ENCODE assay signal across 9 cellular contexts in genomic region chrX:79413009-79413408, GRCh38. TPM values are rescaled to one million over a fixed set of nuclear protein-coding genes. Genes with fewer than 3 reads are reported as not detected.
A peak's percentile ranks its signal among the peaks of the same experiment; 100 is the strongest.
DNase-seq lines count a peak whose midpoint lies in the region; ATAC-seq, FAIRE-seq and TF ChIP-seq lines count a peak whose summit lies in the region.
"Had no signal": no experiment of that assay in that cellular context is flagged by ENCODE, and none has a peak within 500 bp of the region (broad histone marks: within the 10 kb centered on the region; RNA-seq: fewer than 3 reads in every experiment).

No MANE protein-coding gene starts in this region.

- no peak overlapping the region for H2BK5ac ChIP-seq in neuronal stem cell (ENCODE audit: low read length)

- no peak overlapping the region for H3K14ac ChIP-seq in neuronal stem cell (ENCODE audit: low read length)

- no peaks in the 10 kb centered on the region for H3K79me1 ChIP-seq in neuronal stem cell (ENCODE audit: low read depth, low read length)

- H3K4me1 ChIP-seq in Panc1 (ENCODE audit: control insufficient read depth, insufficient read depth, low read length): no peaks in the 10 kb centered on the region
- no peaks in the 10 kb centered on the region for H3K4me1 ChIP-seq in neuronal stem cell (ENCODE audit: control insufficient read depth in 2 of 2, insufficient read depth in 1 of 2, low read depth in 1 of 2, low read length in 2 of 2)

- intact Hi-C loops in Panc1 (cut with micrococcal nuclease; ENCODE audit: unreplicated experiment): loop anchor here (5.0 kb wide), 1 partner anchor 856 kb away; no protein-coding TSS in a partner anchor

- H3K4ac ChIP-seq in neuronal stem cell (ENCODE audit: low read length): no peak overlapping the region

- H4K91ac ChIP-seq in neuronal stem cell (ENCODE audit: low read depth, low read length, poor library complexity): no peak overlapping the region

- H3K4me2 ChIP-seq in neuronal stem cell (ENCODE audit: insufficient read depth, low read length, poor library complexity, severe bottlenecking): no peak overlapping the region

- DNase-seq in NCI-H748 (lab: John Stamatoyannopoulos, UW; ENCODE audit: unreplicated experiment) (peak; percentile 16), NCI-H748 treated with DMSO at 0.1 percent for 48 hours (lab: John Stamatoyannopoulos, UW) (no peak), Panc1 (ENCODE audit: low read depth, low spot score) (peak; percentile 1), pons (ENCODE audit: low spot score) (peak; percentile 39), mesenteric fat pad (ENCODE audit: low spot score) (no peak), hepatic stellate cell (ENCODE audit: low spot score) (no peak), neuronal stem cell (ENCODE audit: low spot score) (no peak)

- in situ Hi-C loops in Panc1 (cut with HindIII; ENCODE audit: low pct_unique_long_range_greater_than_20kb, low sequenced_read_pairs): no loop called here

- H3K23ac ChIP-seq in neuronal stem cell (ENCODE audit: low read depth, low read length, poor library complexity): no peak overlapping the region

- no peak for ATAC-seq in Panc1

- no peak overlapping the region for H3K9ac ChIP-seq in neuronal stem cell (ENCODE audit: low read depth, low read length, poor library complexity)

- H3K4me3 ChIP-seq in Panc1 (ENCODE audit: low read depth in 2 of 2, low read length in 2 of 2): peak overlapping the region; percentile 6 to 21; a peak in 3 of 4 replicates
- no peak overlapping the region for H3K4me3 ChIP-seq in neuronal stem cell (ENCODE audit: low read length in 2 of 2)

- no peak overlapping the region for H3K18ac ChIP-seq in neuronal stem cell (ENCODE audit: low read length)

- no peak overlapping the region for H2AK5ac ChIP-seq in neuronal stem cell (ENCODE audit: low read depth, low read length)

- H3K36me3 ChIP-seq in Panc1 (ENCODE audit: control insufficient read depth, insufficient read depth, low read length) (no peaks in the 10 kb centered on the region), neuronal stem cell (replicated peaks in 1 of 2; ENCODE audit: control insufficient read depth in 2 of 2, insufficient read depth in 2 of 2, low read length in 2 of 2) (no peaks in the 10 kb centered on the region)

- POLR2A ChIA-PET in Panc1 (lab: Charles Lee): no interaction called here

- BruUV-seq in Panc1 (replicated peaks; lab: Mats Ljungman, UMichigan): no TSS peak

- H3K27me3 ChIP-seq in Panc1 (ENCODE audit: control insufficient read depth, insufficient read depth, low read length) (no peaks in the 10 kb centered on the region), neuronal stem cell (ENCODE audit: control insufficient read depth in 3 of 3, insufficient read depth in 3 of 3, low read depth in 1 of 3, low read length in 3 of 3) (no peaks in the 10 kb centered on the region)

- no CpG with 5 or more reads among the region's 4 CpGs for WGBS in neuronal stem cell (ENCODE audit: extremely low coverage in 2 of 2, insufficient read length in 2 of 2, insufficient replicate concordance in 1 of 2), 2 donors

- no peak overlapping the region for H2AFZ ChIP-seq in neuronal stem cell (ENCODE audit: low read length)

- CTCF ChIA-PET in Panc1 (lab: Charles Lee): no interaction called here

- no peak overlapping the region for H2BK12ac ChIP-seq in neuronal stem cell (ENCODE audit: low read length)

- H3K27ac ChIP-seq in Panc1 (ENCODE audit: low read length): no peak overlapping the region
- no peak overlapping the region for H3K27ac ChIP-seq in neuronal stem cell (replicated peaks; ENCODE audit: low read length)
- H3K27ac ChIP-seq: skin epidermis had no signal

- no peak overlapping the region for H4K8ac ChIP-seq in neuronal stem cell (ENCODE audit: low read depth, low read length)

- no peak overlapping the region for H2BK15ac ChIP-seq in neuronal stem cell (ENCODE audit: low read length)

- H3K9me3 ChIP-seq in Panc1 (ENCODE audit: control insufficient read depth, insufficient read depth, low read depth, low read length) (no peaks in the 10 kb centered on the region), neuronal stem cell (replicated peaks in 1 of 2; ENCODE audit: control insufficient read depth in 2 of 2, insufficient read depth in 1 of 2, low read depth in 1 of 2, low read length in 2 of 2) (no peaks in the 10 kb centered on the region)

- no peak overlapping the region for H2BK120ac ChIP-seq in neuronal stem cell (ENCODE audit: low read depth, low read length)

- peak; percentile 53 for FAIRE-seq in endometrium (lab: Jason Lieb, UNC)

- TF ChIP-seq CTCF in Panc1 (IDR thresholded peaks at IDR 0.05): peak; percentile 51; the same call in 1 of the 2 replicates

RNA-seq across cellular contexts. Expression of gene ITM2A, which starts 45.9 kb away (rescaled TPM):
- 0.49 TPM for total RNA-seq in Panc1 (2021; ENCODE audit: unreplicated experiment)
- 0.58 TPM for polyA plus RNA-seq in Panc1 (2012; ENCODE audit: insufficient read length)
- 46.2 TPM for total RNA-seq in mesenteric fat pad
- polyA plus RNA-seq in neuronal stem cell (2013, experiment 1 of 2): 3.7 TPM
- 3.9 TPM for polyA plus RNA-seq in neuronal stem cell (2013, experiment 2 of 2)

Comparison
In these comparisons a context has a peak if more than half of its experiments do, and no peak if none do; other contexts are left out.
1. DNase-seq: peak in NCI-H748 (single experiment), Panc1 (single experiment) and pons (single experiment); none in NCI-H748 treated with DMSO at 0.1 percent for 48 hours (single experiment), mesenteric fat pad (single experiment), hepatic stellate cell (single experiment) and neuronal stem cell (single experiment).
2. H3K4me3 ChIP-seq: peak in Panc1 (2 of 2); none in neuronal stem cell (0 of 2).
3. RNA of gene ITM2A, which starts 45.9 kb away (total RNA-seq): 46.2 TPM in mesenteric fat pad (single experiment); 0.49 TPM in Panc1 (single experiment); every median in the first group is over 10 times any median in the second.